8 cellular contexts compared by ENCODE assay signal in genomic region chr2:126655500-126656310, GRCh38. TPM values are rescaled to one million over a fixed set of nuclear protein-coding genes. Genes with fewer than 3 reads are reported as not detected.
A peak's percentile ranks its signal among the peaks of the same experiment; 100 is the strongest.
DNase-seq lines count a peak whose midpoint lies in the region; TF ChIP-seq lines count a peak whose summit lies in the region.

TSS of gene GYPC (plus strand) at chr2:126656158. CDS start at chr2:126656264, 106 bp downstream.

- H3K27ac ChIP-seq in cardiac muscle cell, result peak within 1 kb of the TSS; percentile 89
- H3K27ac ChIP-seq in parathyroid adenoma, result peak within 1 kb of the TSS; percentile 76

- no peaks in the 10 kb centered on the region for H3K36me3 Mint-ChIP-seq in HFFc6 (ENCODE audit: low read depth)
- peaks cover 11% of the 10 kb centered on the region for H3K36me3 Mint-ChIP-seq in activated naive CD8-positive, alpha-beta T cell

- peak within 1 kb of the TSS; percentile 98 for H3K27ac Mint-ChIP-seq in HFFc6
- H3K27ac Mint-ChIP-seq in activated naive CD8-positive, alpha-beta T cell, result peak within 1 kb of the TSS; percentile 99

- H3K4me1 Mint-ChIP-seq in HFFc6 (ENCODE audit: low read depth), result peaks cover 43% of the 10 kb centered on the region
- H3K4me1 Mint-ChIP-seq in activated naive CD8-positive, alpha-beta T cell (ENCODE audit: low read depth), result peaks cover 49% of the 10 kb centered on the region

- H3K9ac ChIP-seq in parathyroid adenoma, result peak within 1 kb of the TSS; percentile 0

- H3K4me3 ChIP-seq in cardiac muscle cell (peak within 1 kb of the TSS; percentile 43), parathyroid adenoma (ENCODE audit: low read depth, low read length) (peak within 1 kb of the TSS; percentile 37)

- peak; percentile 84 for DNase-seq in GM13977 (ENCODE audit: low spot score)
- DNase-seq in HFFc6, result peak; percentile 31
- DNase-seq in NOMO-1 treated with DMSO at 0.1 percent for 48 hours (lab: John Stamatoyannopoulos, UW; ENCODE audit: unreplicated experiment), result peak; percentile 27
- DNase-seq in cardiac muscle cell (ENCODE audit: low read depth in 1 of 2, low spot score in 1 of 2), result peak; percentile 60 to 82
- no peak for DNase-seq in middle frontal gyrus (ENCODE audit: extremely low spot score, low spot score)
- no peak for DNase-seq in inferior parietal cortex (ENCODE audit: extremely low spot score)

- H3K4me3 Mint-ChIP-seq in HFFc6, result peak within 1 kb of the TSS; percentile 93
- peak within 1 kb of the TSS; percentile 100 for H3K4me3 Mint-ChIP-seq in activated naive CD8-positive, alpha-beta T cell

- TF ChIP-seq CTCF in GM13977 (IDR thresholded peaks at IDR 0.05; ENCODE audit: extremely low read depth, insufficient read depth, missing control alignments) (no peak), HFFc6 (IDR thresholded peaks at IDR 0.05) (no peak), cardiac muscle cell (IDR thresholded peaks at IDR 0.05; ENCODE audit: low read depth, low read length) (no peak), parathyroid adenoma (IDR thresholded peaks at IDR 0.05) (no peak)

- peaks cover 4% of the 10 kb centered on the region; the same call in 1 of the 2 replicates for H3K27me3 Mint-ChIP-seq in HFFc6 (ENCODE audit: insufficient read depth)
- H3K27me3 Mint-ChIP-seq in activated naive CD8-positive, alpha-beta T cell, result no peaks in the 10 kb centered on the region

- H2AFZ ChIP-seq in parathyroid adenoma, result peak within 1 kb of the TSS; percentile 89

- H3K4me2 ChIP-seq in parathyroid adenoma (ENCODE audit: low read length), result peak within 1 kb of the TSS; percentile 69

- in situ Hi-C loops in GM13977 (cut with MboI; ENCODE audit: low pct_unique_long_range_greater_than_20kb, low sequenced_read_pairs, unreplicated experiment), result no loop called here

- H3K27me3 ChIP-seq in cardiac muscle cell, result no peaks in the 10 kb centered on the region
- H3K27me3 ChIP-seq in parathyroid adenoma (ENCODE audit: control insufficient read depth, insufficient read depth, low read length), result no peaks in the 10 kb centered on the region

- H3K4me1 ChIP-seq in cardiac muscle cell (ENCODE audit: low read depth) (peaks cover 49% of the 10 kb centered on the region), parathyroid adenoma (no peaks in the 10 kb centered on the region)

- H3K36me3 ChIP-seq in cardiac muscle cell (no peaks in the 10 kb centered on the region), parathyroid adenoma (ENCODE audit: control insufficient read depth, insufficient read depth, low read length) (no peaks in the 10 kb centered on the region)

- H3K9me3 Mint-ChIP-seq in HFFc6, result no peaks in the 10 kb centered on the region
- H3K9me3 Mint-ChIP-seq in activated naive CD8-positive, alpha-beta T cell (ENCODE audit: low read depth), result peaks cover 3% of the 10 kb centered on the region

- H3K79me2 ChIP-seq in parathyroid adenoma, result no peaks in the 10 kb centered on the region

- H3K9me3 ChIP-seq in cardiac muscle cell (ENCODE audit: low read depth), result no peaks in the 10 kb centered on the region
- H3K9me3 ChIP-seq in parathyroid adenoma (ENCODE audit: control insufficient read depth, low read length), result no peaks in the 10 kb centered on the region

RNA-seq across cellular contexts. Expression of gene GYPC, which starts in this region (rescaled TPM):
- 10 to 100 TPM; 19.4 to 29.6 (median 21.3) TPM for total RNA-seq in HFFc6 (2021; fragmentation: NEBNext Ultra II Directional; extraction: Animal tissue kit (Norgen Biotek cat#: 25700))
- total RNA-seq in cardiac muscle cell, result 45.6 and 53.8 TPM in 2 replicates
- 69.7 and 74.1 TPM in 2 replicates for polyA plus RNA-seq in cardiac muscle cell

Comparison
In these comparisons a context has a peak if more than half of its experiments do, and no peak if none do; other contexts are left out.
1. DNase-seq: peak in GM13977 (single experiment), HFFc6 (single experiment), NOMO-1 treated with DMSO at 0.1 percent for 48 hours (single experiment) and cardiac muscle cell (2 of 2); none in middle frontal gyrus (single experiment) and inferior parietal cortex (single experiment).